In the genomic region with DNA sequence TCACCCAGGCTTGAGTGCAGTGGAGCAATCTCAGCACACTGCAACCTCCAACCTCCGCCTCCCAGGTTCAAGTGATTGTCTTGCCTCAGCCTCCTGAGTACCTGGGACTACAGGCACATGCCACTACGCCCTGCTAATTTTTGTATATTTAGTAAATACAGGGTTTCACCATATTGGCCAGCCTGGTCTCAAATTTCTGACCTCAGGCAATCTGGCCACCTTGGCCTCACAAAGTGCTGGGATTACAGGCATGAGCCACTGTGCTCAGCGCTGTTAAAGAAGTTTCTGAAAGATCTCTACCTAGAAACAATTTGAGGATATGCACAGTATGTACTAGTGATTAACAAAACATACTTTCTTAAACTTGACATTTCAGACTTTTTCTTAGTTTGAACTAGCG, we compare ENCODE assay signal across 25 cellular contexts.
"Had no signal": no experiment of that assay in that cellular context is flagged by ENCODE, and none has a peak within 500 bp of the region (broad histone marks: within the 10 kb centered on the region; RNA-seq: fewer than 3 reads in every experiment).

No MANE protein-coding gene starts in this region.

- ATAC-seq: natural killer cell; right lobe of liver; stimulated activated memory B cell treated with anti-CD40 and anti-IgM and Interleukin-4, amounts not matched to agents 10 μg/mL and 1 μg/mL and 100 μg/mL, for 72 hours; stimulated activated naive CD8-positive, alpha-beta T cell treated with anti-CD3 and anti-CD28 coated beads, Interleukin-15, amount 100 ng/mL, for 72 hours; upper lobe of right lung had no signal

- H3K36me3 Mint-ChIP-seq: mesothelial cell of epicardium; naive B cell; natural killer cell; neural progenitor cell; stimulated activated memory B cell treated with anti-CD40 and anti-IgM and Interleukin-4, amounts not matched to agents 10 μg/mL and 1 μg/mL and 100 μg/mL, for 72 hours had no signal

- H3K4me3 ChIP-seq: hepatocyte, left ventricle myocardium inferior, lung, neural progenitor cell, ovary, right atrium auricular region, right lobe of liver, smooth muscle cell, testis, thyroid gland, transverse colon, upper lobe of right lung had no signal

- H3K9me3 Mint-ChIP-seq: mesothelial cell of epicardium; nephron progenitor cell; neural progenitor cell; stimulated activated memory B cell treated with anti-CD40 and anti-IgM and Interleukin-4, amounts not matched to agents 10 μg/mL and 1 μg/mL and 100 μg/mL, for 72 hours had no signal

- H2AFZ ChIP-seq: hepatocyte, neural progenitor cell had no signal

- H3K4me1 ChIP-seq: neural progenitor cell, right lobe of liver, testis, thyroid gland, transverse colon, upper lobe of right lung had no signal

- H3K4me2 ChIP-seq: neural progenitor cell, smooth muscle cell had no signal

- H3K27ac Mint-ChIP-seq: mesothelial cell of epicardium; naive B cell; natural killer cell; neural progenitor cell; stimulated activated memory B cell treated with anti-CD40 and anti-IgM and Interleukin-4, amounts not matched to agents 10 μg/mL and 1 μg/mL and 100 μg/mL, for 72 hours; stimulated activated naive CD8-positive, alpha-beta T cell treated with anti-CD3 and anti-CD28 coated beads, Interleukin-15, amount 100 ng/mL, for 72 hours had no signal

- H3K27ac ChIP-seq: left ventricle myocardium inferior, neural progenitor cell, ovary, right atrium auricular region, right lobe of liver, testis, thyroid gland, transverse colon, upper lobe of right lung had no signal

- DNase-seq: islet precursor cell; left ventricle myocardium inferior; naive B cell; natural killer cell; nephron progenitor cell; ovary; right lobe of liver; stimulated activated CD4-positive, alpha-beta T cell treated with anti-CD3 and anti-CD28 coated beads, Interleukin-1b, Interleukin-23, amount 100 ng/mL, for 48 hours; stimulated activated CD4-positive, alpha-beta T cell treated with anti-CD3 and anti-CD28 coated beads, Interleukin-2, amount 100 ng/mL, for 48 hours; stimulated activated CD4-positive, alpha-beta T cell treated with anti-CD3 and anti-CD28 coated beads, Interleukin-4, amount 100 ng/mL, for 4 hours; stimulated activated CD8-positive, alpha-beta memory T cell treated with anti-CD3 and anti-CD28 coated beads, Interleukin-4, amount 100 ng/mL, for 48 hours; stimulated activated naive CD4-positive, alpha-beta T cell treated with Interleukin-2 at 50 U/mL for 16 hours; stimulated activated naive CD8-positive, alpha-beta T cell treated with anti-CD3 and anti-CD28 coated beads, Interleukin-15, amount 100 ng/mL, for 72 hours; substantia nigra; testis; thyroid gland; transverse colon; upper lobe of right lung had no signal

- H3K27me3 ChIP-seq: hepatocyte, neural progenitor cell, ovary, right atrium auricular region, right lobe of liver, testis, thyroid gland, transverse colon, upper lobe of right lung had no signal

- H3K4me3 Mint-ChIP-seq: mesothelial cell of epicardium; naive B cell; natural killer cell; nephron progenitor cell; neural progenitor cell; stimulated activated memory B cell treated with anti-CD40 and anti-IgM and Interleukin-4, amounts not matched to agents 10 μg/mL and 1 μg/mL and 100 μg/mL, for 72 hours; stimulated activated naive CD8-positive, alpha-beta T cell treated with anti-CD3 and anti-CD28 coated beads, Interleukin-15, amount 100 ng/mL, for 72 hours had no signal

- H3K27me3 Mint-ChIP-seq: naive B cell; stimulated activated memory B cell treated with anti-CD40 and anti-IgM and Interleukin-4, amounts not matched to agents 10 μg/mL and 1 μg/mL and 100 μg/mL, for 72 hours; stimulated activated naive CD8-positive, alpha-beta T cell treated with anti-CD3 and anti-CD28 coated beads, Interleukin-15, amount 100 ng/mL, for 72 hours had no signal

- H3K9me3 ChIP-seq: left ventricle myocardium inferior, ovary, right atrium auricular region, right lobe of liver, testis, thyroid gland, transverse colon, upper lobe of right lung had no signal

- H3K36me3 ChIP-seq: left ventricle myocardium inferior, neural progenitor cell, ovary, right atrium auricular region, right lobe of liver, thyroid gland, transverse colon, upper lobe of right lung had no signal

- H3K4me1 Mint-ChIP-seq: naive B cell; natural killer cell; stimulated activated memory B cell treated with anti-CD40 and anti-IgM and Interleukin-4, amounts not matched to agents 10 μg/mL and 1 μg/mL and 100 μg/mL, for 72 hours; stimulated activated naive CD8-positive, alpha-beta T cell treated with anti-CD3 and anti-CD28 coated beads, Interleukin-15, amount 100 ng/mL, for 72 hours had no signal

- H3K9ac ChIP-seq: neural progenitor cell had no signal
